ENCODE assay signal across 18 cellular contexts in the genomic region with DNA sequence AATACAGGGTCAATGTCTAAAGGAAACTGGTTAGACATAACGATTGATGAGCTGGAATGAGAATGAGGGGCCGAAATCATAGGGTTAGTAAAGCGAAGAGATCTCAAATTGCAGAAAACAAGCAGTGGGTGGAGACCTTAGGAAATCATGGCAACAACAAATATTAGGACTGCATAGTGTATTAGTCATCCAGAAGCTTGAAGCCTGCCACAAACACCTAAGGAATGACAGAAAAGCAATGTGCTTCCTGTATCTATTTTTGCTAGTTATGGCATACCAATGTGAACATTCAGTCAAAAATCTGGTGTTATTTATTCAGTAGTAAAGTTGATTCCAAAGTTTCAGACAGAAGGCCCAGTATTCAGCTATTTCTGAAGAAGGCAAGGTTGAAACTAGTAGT.
DNase-seq lines count a peak whose midpoint lies in the region; ATAC-seq and TF ChIP-seq lines count a peak whose summit lies in the region.
"Had no signal": no experiment of that assay in that cellular context is flagged by ENCODE, and none has a peak within 500 bp of the region (broad histone marks: within the 10 kb centered on the region; RNA-seq: fewer than 3 reads in every experiment).

No MANE protein-coding gene starts in this region.

- H3K36me3 Mint-ChIP-seq in stimulated activated effector memory CD8-positive, alpha-beta T cell treated with anti-CD3 and anti-CD28 coated beads, Interleukin-12 subunit alpha, Interleukin-12 subunit beta, amount 100 ng/mL, for 72 hours: no peaks in the 10 kb centered on the region
- H3K36me3 Mint-ChIP-seq in Caco-2 (ENCODE audit: insufficient read depth, unreplicated experiment): no peaks in the 10 kb centered on the region
- H3K36me3 Mint-ChIP-seq: CD4-positive, CD25-positive, alpha-beta regulatory T cell had no signal

- 63 to 73% (median 66%) methylated on average over 3 of the region's 3 CpGs for WGBS in spleen, 5 donors

- no peaks in the 10 kb centered on the region for H3K27me3 Mint-ChIP-seq in Caco-2 (ENCODE audit: insufficient read depth, unreplicated experiment)
- H3K27me3 Mint-ChIP-seq: CD4-positive, CD25-positive, alpha-beta regulatory T cell had no signal

- peaks cover 5% of the 10 kb centered on the region for H3K9me3 Mint-ChIP-seq in stimulated activated effector memory CD8-positive, alpha-beta T cell treated with anti-CD3 and anti-CD28 coated beads, Interleukin-12 subunit alpha, Interleukin-12 subunit beta, amount 100 ng/mL, for 72 hours
- H3K9me3 Mint-ChIP-seq in Caco-2 (ENCODE audit: unreplicated experiment): no peaks in the 10 kb centered on the region

- H3K36me3 ChIP-seq in skeletal muscle satellite cell (ENCODE audit: insufficient read depth, low read length): no peaks in the 10 kb centered on the region
- no peaks in the 10 kb centered on the region for H3K36me3 ChIP-seq in Caco-2 (ENCODE audit: control insufficient read depth, insufficient read depth, low read length)
- no peaks in the 10 kb centered on the region for H3K36me3 ChIP-seq in spleen
- H3K36me3 ChIP-seq in left lung: no peaks in the 10 kb centered on the region
- H3K36me3 ChIP-seq: adrenal gland, colonic mucosa, esophagus squamous epithelium, pancreas, stomach had no signal

- DNase-seq in GM04503 (ENCODE audit: low read depth) (peak; percentile 79), SW 1271 (lab: John Stamatoyannopoulos, UW) (peak; percentile 6 to 79), fibroblast of peridontal ligament (ENCODE audit: extremely low read depth) (peak; percentile 5), Caco-2 (no peak), spleen (no peak), left lung (no peak)
- DNase-seq in stimulated activated effector memory CD8-positive, alpha-beta T cell treated with anti-CD3 and anti-CD28 coated beads, Interleukin-12 subunit alpha, Interleukin-12 subunit beta, amount 100 ng/mL, for 72 hours (ENCODE audit: low spot score in 2 of 2): no peak
- DNase-seq: adrenal gland; CD4-positive, CD25-positive, alpha-beta regulatory T cell; colonic mucosa; esophagus squamous epithelium; KBM-7; NCI-H146; NCI-H510A; pancreas; stomach had no signal

- H3K27ac Mint-ChIP-seq in stimulated activated effector memory CD8-positive, alpha-beta T cell treated with anti-CD3 and anti-CD28 coated beads, Interleukin-12 subunit alpha, Interleukin-12 subunit beta, amount 100 ng/mL, for 72 hours: no peak overlapping the region
- H3K27ac Mint-ChIP-seq in Caco-2 (ENCODE audit: unreplicated experiment): no peak overlapping the region
- H3K27ac Mint-ChIP-seq: CD4-positive, CD25-positive, alpha-beta regulatory T cell had no signal

- TF ChIP-seq CTCF in Caco-2 (IDR thresholded peaks at IDR 0.05; ENCODE audit: insufficient read depth in 1 of 2, low read depth in 1 of 2, low read length in 1 of 2, severe bottlenecking in 1 of 2, unreplicated experiment in 1 of 2): no peak
- TF ChIP-seq CTCF in spleen (IDR thresholded peaks at IDR 0.05 in 8 of 11, conservative IDR thresholded peaks at IDR 0.05 in 3 of 11): no peak
- no peak for TF ChIP-seq CTCF in left lung (IDR thresholded peaks at IDR 0.05)

- no peaks in the 10 kb centered on the region for H3K4me1 Mint-ChIP-seq in stimulated activated effector memory CD8-positive, alpha-beta T cell treated with anti-CD3 and anti-CD28 coated beads, Interleukin-12 subunit alpha, Interleukin-12 subunit beta, amount 100 ng/mL, for 72 hours
- H3K4me1 Mint-ChIP-seq in Caco-2 (ENCODE audit: low read depth, unreplicated experiment): peaks cover 6% of the 10 kb centered on the region
- H3K4me1 Mint-ChIP-seq: CD4-positive, CD25-positive, alpha-beta regulatory T cell had no signal

- intact Hi-C loops in Caco-2 (cut with micrococcal nuclease; ENCODE audit: unreplicated experiment): no loop called here
- intact Hi-C loops in spleen (cut with DNase I; ENCODE audit: low total_unique reads): no loop called here
- intact Hi-C loops in left lung (cut with DNase I): no loop called here

- H3K4me3 Mint-ChIP-seq in stimulated activated effector memory CD8-positive, alpha-beta T cell treated with anti-CD3 and anti-CD28 coated beads, Interleukin-12 subunit alpha, Interleukin-12 subunit beta, amount 100 ng/mL, for 72 hours: no peak overlapping the region
- H3K4me3 Mint-ChIP-seq in Caco-2 (ENCODE audit: unreplicated experiment): no peak overlapping the region
- H3K4me3 Mint-ChIP-seq: CD4-positive, CD25-positive, alpha-beta regulatory T cell had no signal

- CTCF ChIA-PET in Caco-2 (lab: Charles Lee): no interaction called here

- no peak for ATAC-seq in stimulated activated effector memory CD8-positive, alpha-beta T cell treated with anti-CD3 and anti-CD28 coated beads, Interleukin-12 subunit alpha, Interleukin-12 subunit beta, amount 100 ng/mL, for 72 hours
- no peak for ATAC-seq in left lung
- ATAC-seq: pancreas had no signal

- H3K9me3 ChIP-seq in skeletal muscle satellite cell (replicated peaks; ENCODE audit: low read length): no peaks in the 10 kb centered on the region
- no peaks in the 10 kb centered on the region for H3K9me3 ChIP-seq in Caco-2
- H3K9me3 ChIP-seq in spleen: no peaks in the 10 kb centered on the region
- H3K9me3 ChIP-seq in left lung: no peaks in the 10 kb centered on the region
- H3K9me3 ChIP-seq: adrenal gland, colonic mucosa, esophagus squamous epithelium, pancreas, stomach had no signal

- H3K27ac ChIP-seq in spleen (no peak overlapping the region), left lung (no peak overlapping the region)
- H3K27ac ChIP-seq: adrenal gland, colonic mucosa, esophagus squamous epithelium, pancreas, stomach, VCaP had no signal

- peaks cover 18% of the 10 kb centered on the region for H3K4me1 ChIP-seq in skeletal muscle satellite cell (ENCODE audit: control insufficient read depth, insufficient read depth, low read length)
- H3K4me1 ChIP-seq in Caco-2: no peaks in the 10 kb centered on the region
- no peaks in the 10 kb centered on the region for H3K4me1 ChIP-seq in spleen
- no peaks in the 10 kb centered on the region for H3K4me1 ChIP-seq in left lung
- H3K4me1 ChIP-seq: adrenal gland, colonic mucosa, esophagus squamous epithelium, pancreas, stomach had no signal

- peak overlapping the region; percentile 22 for H3K4me2 ChIP-seq in skeletal muscle satellite cell (ENCODE audit: low read length)

- no TSS peak for BruUV-seq in Caco-2 (replicated peaks; lab: Mats Ljungman, UMichigan)

- no peak overlapping the region for H3K4me3 ChIP-seq in skeletal muscle satellite cell (ENCODE audit: low read length)
- H3K4me3 ChIP-seq in Caco-2 (ENCODE audit: low read depth, low read length): no peak overlapping the region
- H3K4me3 ChIP-seq in spleen: no peak overlapping the region
- H3K4me3 ChIP-seq in left lung: no peak overlapping the region
- H3K4me3 ChIP-seq: adrenal gland, colonic mucosa, esophagus squamous epithelium, pancreas, stomach had no signal

- H3K27me3 ChIP-seq in skeletal muscle satellite cell (ENCODE audit: control insufficient read depth, insufficient read depth, low read length) (no peaks in the 10 kb centered on the region), Caco-2 (replicated peaks; ENCODE audit: control insufficient read depth, insufficient read depth, low read length) (no peaks in the 10 kb centered on the region), spleen (replicated peaks in 1 of 7) (no peaks in the 10 kb centered on the region), left lung (no peaks in the 10 kb centered on the region)
- H3K27me3 ChIP-seq: adrenal gland, colonic mucosa, esophagus squamous epithelium, stomach had no signal

- no peak for TF ChIP-seq POLR2A in spleen (IDR thresholded peaks at IDR 0.05)

- peak overlapping the region; percentile 69 for H3K9ac ChIP-seq in skeletal muscle satellite cell (ENCODE audit: low read depth, low read length)

- POLR2A ChIA-PET in Caco-2 (lab: Charles Lee): no interaction called here

Comparison
In these comparisons a context has a peak if more than half of its experiments do, and no peak if none do; other contexts are left out.
1. DNase-seq: peak in GM04503 (single experiment), SW 1271 (2 of 2) and fibroblast of peridontal ligament (single experiment); none in stimulated activated effector memory CD8-positive, alpha-beta T cell treated with anti-CD3 and anti-CD28 coated beads, Interleukin-12 subunit alpha, Interleukin-12 subunit beta, amount 100 ng/mL, for 72 hours (0 of 2), Caco-2 (0 of 2), spleen (single experiment) and left lung (0 of 2).